In genomic region chr17:58352843-58353719, GRCh38 we compare ENCODE assay signal across 8 cellular contexts. TPM values are rescaled to one million over a fixed set of nuclear protein-coding genes. Genes with fewer than 3 reads are reported as not detected.
DNase-seq lines count a peak whose midpoint lies in the region; ATAC-seq, FAIRE-seq and TF ChIP-seq lines count a peak whose summit lies in the region.

No MANE protein-coding gene starts in this region.

- peaks cover 0 to 40% (median 0%) of the 10 kb centered on the region in 3 donors for H3K36me3 ChIP-seq in Peyer's patch

- no peaks in the 10 kb centered on the region for H3K9me3 Mint-ChIP-seq in stimulated activated naive CD8-positive, alpha-beta T cell treated with anti-CD3 and anti-CD28 coated beads, Interleukin-15, Interleukin-2, amounts not matched to agents 100 ng/mL and 50 ng/mL, for 24 hours

- TF ChIP-seq CTCF in 22Rv1 (IDR thresholded peaks at IDR 0.05) = no peak
- no peak for TF ChIP-seq CTCF in Peyer's patch (IDR thresholded peaks at IDR 0.05)

- TF ChIP-seq POLR2A in GM12892 (IDR thresholded peaks at IDR 0.05; ENCODE audit: low read depth, low read length) = peak; percentile 48; the same call in 1 of the 2 replicates
- TF ChIP-seq POLR2A in Peyer's patch (IDR thresholded peaks at IDR 0.05) = no peak

- H3K4me1 Mint-ChIP-seq in stimulated activated naive CD8-positive, alpha-beta T cell treated with anti-CD3 and anti-CD28 coated beads, Interleukin-15, Interleukin-2, amounts not matched to agents 100 ng/mL and 50 ng/mL, for 24 hours (ENCODE audit: low read depth) = peaks cover 54% of the 10 kb centered on the region

- DNase-seq in GM12892 (ENCODE audit: insufficient read length) (no peak), Peyer's patch (peak; percentile 50 to 66 (median 60)), NCI-H1105 treated with DMSO at 0.1 percent for 48 hours (lab: John Stamatoyannopoulos, UW) (no peak)
- DNase-seq in central memory CD4-positive, alpha-beta T cell = peak; percentile 19

- H3K36me3 Mint-ChIP-seq in stimulated activated naive CD8-positive, alpha-beta T cell treated with anti-CD3 and anti-CD28 coated beads, Interleukin-15, Interleukin-2, amounts not matched to agents 100 ng/mL and 50 ng/mL, for 24 hours (ENCODE audit: low read depth) = peaks cover 43% of the 10 kb centered on the region

- H3K27me3 ChIP-seq in Peyer's patch (no peaks in the 10 kb centered on the region), layer of hippocampus (ENCODE audit: control insufficient read depth, insufficient read depth, low read length) (no peaks in the 10 kb centered on the region)

- peak overlapping the region; percentile 93 for H3K27ac Mint-ChIP-seq in stimulated activated naive CD8-positive, alpha-beta T cell treated with anti-CD3 and anti-CD28 coated beads, Interleukin-15, Interleukin-2, amounts not matched to agents 100 ng/mL and 50 ng/mL, for 24 hours

- H3K27ac ChIP-seq in 22Rv1 (peak overlapping the region; percentile 98), Peyer's patch (peak overlapping the region; percentile 85 to 96 (median 88)), layer of hippocampus (ENCODE audit: low read depth, low read length) (peak overlapping the region; percentile 79)

- FAIRE-seq in GM12892 (lab: Jason Lieb, UNC) = peak; percentile 64

- peaks cover 0 to 13% (median 5%) of the 10 kb centered on the region in 4 donors for H3K4me1 ChIP-seq in Peyer's patch

- H3K27me3 Mint-ChIP-seq in stimulated activated naive CD8-positive, alpha-beta T cell treated with anti-CD3 and anti-CD28 coated beads, Interleukin-15, Interleukin-2, amounts not matched to agents 100 ng/mL and 50 ng/mL, for 24 hours = no peaks in the 10 kb centered on the region

- peak overlapping the region; percentile 100 for H3K4me3 Mint-ChIP-seq in stimulated activated naive CD8-positive, alpha-beta T cell treated with anti-CD3 and anti-CD28 coated beads, Interleukin-15, Interleukin-2, amounts not matched to agents 100 ng/mL and 50 ng/mL, for 24 hours

- H3K4me3 ChIP-seq in Peyer's patch = peak overlapping the region; percentile 64 to 80 (median 72)

- ATAC-seq in GM21723 (IDR thresholded peaks at IDR 0.05; ENCODE audit: unreplicated experiment) = no peak

- no peaks in the 10 kb centered on the region for H3K9me3 ChIP-seq in Peyer's patch

RNA-seq across cellular contexts. Expression of gene SUPT4H1, which starts 1.1 kb away (rescaled TPM):
- 94.9 TPM for polyA plus RNA-seq in GM12892 (2012; ENCODE audit: missing spikeins)
- total RNA-seq in Peyer's patch = 10 to 100 TPM; 31.9 to 56.1 (median 47.9) TPM

RNA-seq across cellular contexts. Expression of gene TSPOAP1, which starts 24.5 kb away (rescaled TPM):
- polyA plus RNA-seq in GM12892 (2012; ENCODE audit: missing spikeins) = 5.0 TPM
- total RNA-seq in Peyer's patch = 10 to 100 TPM in 2 of 4 donors, 1 to 10 TPM in 2; 9.1 to 11.9 (median 10.4) TPM

Comparison
In these comparisons a context has a peak if more than half of its experiments do, and no peak if none do; other contexts are left out.
1. DNase-seq: peak in Peyer's patch (3 of 3) and central memory CD4-positive, alpha-beta T cell (single experiment); none in GM12892 (single experiment) and NCI-H1105 treated with DMSO at 0.1 percent for 48 hours (single experiment).
2. Peak in every context shown above with its lines, with median percentiles within 50 percentile points of each other: H3K27ac ChIP-seq.